Comparison of ENCODE assay signal across 23 cellular contexts in genomic region chr3:193959861-193960260, GRCh38.
"Had no signal": no experiment of that assay in that cellular context is flagged by ENCODE, and none has a peak within 500 bp of the region (broad histone marks: within the 10 kb centered on the region; RNA-seq: fewer than 3 reads in every experiment).

No MANE protein-coding gene starts in this region.

- H3K36me3 Mint-ChIP-seq: stimulated activated effector memory CD8-positive, alpha-beta T cell treated with anti-CD3 and anti-CD28 coated beads, Interleukin-12 subunit alpha, Interleukin-12 subunit beta, amount 100 ng/mL, for 72 hours had no signal

- H3K9me3 ChIP-seq: right lobe of liver had no signal

- H3K36me3 ChIP-seq: breast epithelium, lower lobe of right lung, right lobe of liver, tibial nerve, uterus had no signal

- FAIRE-seq: kidney, TTC549 had no signal

- H3K4me3 ChIP-seq: breast epithelium, lower lobe of right lung, right lobe of liver, skin epidermis, tibial nerve, uterus had no signal

- H3K4me1 ChIP-seq: breast epithelium, lower lobe of right lung, right lobe of liver had no signal

- ATAC-seq: activated naive CD4-positive, alpha-beta T cell treated with anti-CD3 and anti-CD28 coated beads, Interleukin-2, amount 50 U/mL, for 72 hours; activated T-helper 17 cell treated with anti-CD3 and anti-CD28 coated beads, Interleukin-2, amount 50 U/mL, for 72 hours; lower lobe of right lung; naive thymus-derived CD8-positive, alpha-beta T cell; right lobe of liver; stimulated activated effector memory CD8-positive, alpha-beta T cell treated with anti-CD3 and anti-CD28 coated beads, Interleukin-12 subunit alpha, Interleukin-12 subunit beta, amount 100 ng/mL, for 72 hours; stimulated activated naive CD8-positive, alpha-beta T cell treated with anti-CD3 and anti-CD28 coated beads, Interleukin-15, amount 100 ng/mL, for 72 hours; WTC11 had no signal

- H3K27ac Mint-ChIP-seq: activated naive CD4-positive, alpha-beta T cell treated with anti-CD3 and anti-CD28 coated beads, Interleukin-2, amount 50 U/mL, for 72 hours; activated T-helper 17 cell treated with anti-CD3 and anti-CD28 coated beads, Interleukin-2, amount 50 U/mL, for 72 hours; stimulated activated effector memory CD8-positive, alpha-beta T cell treated with anti-CD3 and anti-CD28 coated beads, Interleukin-12 subunit alpha, Interleukin-12 subunit beta, amount 100 ng/mL, for 72 hours; stimulated activated naive CD8-positive, alpha-beta T cell treated with anti-CD3 and anti-CD28 coated beads, Interleukin-15, amount 100 ng/mL, for 72 hours; WTC11 had no signal

- H3K27me3 ChIP-seq: breast epithelium, right lobe of liver, tibial nerve, uterus had no signal

- DNase-seq: activated T-cell treated with anti-CD3 and anti-CD28 coated beads, Interleukin-2, amount 50 U/mL, for 1 hour; aorta; cerebellar nuclear complex; cortex of kidney; erythroblast; foreskin fibroblast; kidney; lower lobe of right lung; mesendoderm; naive thymus-derived CD8-positive, alpha-beta T cell; right lobe of liver; stimulated activated CD4-positive, alpha-beta T cell treated with anti-CD3 and anti-CD28 coated beads, Interleukin-2, amount 100 ng/mL, for 24 hours; stimulated activated naive CD8-positive, alpha-beta T cell treated with anti-CD3 and anti-CD28 coated beads, Interleukin-15, amount 100 ng/mL, for 72 hours; T-helper 1 cell had no signal

- H3K27ac ChIP-seq: breast epithelium, lower lobe of right lung, right lobe of liver, tibial nerve, uterus had no signal

- H3K4me1 Mint-ChIP-seq: naive thymus-derived CD8-positive, alpha-beta T cell had no signal

- H3K4me3 Mint-ChIP-seq: activated T-helper 17 cell treated with anti-CD3 and anti-CD28 coated beads, Interleukin-2, amount 50 U/mL, for 72 hours; naive thymus-derived CD8-positive, alpha-beta T cell; stimulated activated effector memory CD8-positive, alpha-beta T cell treated with anti-CD3 and anti-CD28 coated beads, Interleukin-12 subunit alpha, Interleukin-12 subunit beta, amount 100 ng/mL, for 72 hours; stimulated activated naive CD8-positive, alpha-beta T cell treated with anti-CD3 and anti-CD28 coated beads, Interleukin-15, amount 100 ng/mL, for 72 hours; WTC11 had no signal
